In the genomic region with DNA sequence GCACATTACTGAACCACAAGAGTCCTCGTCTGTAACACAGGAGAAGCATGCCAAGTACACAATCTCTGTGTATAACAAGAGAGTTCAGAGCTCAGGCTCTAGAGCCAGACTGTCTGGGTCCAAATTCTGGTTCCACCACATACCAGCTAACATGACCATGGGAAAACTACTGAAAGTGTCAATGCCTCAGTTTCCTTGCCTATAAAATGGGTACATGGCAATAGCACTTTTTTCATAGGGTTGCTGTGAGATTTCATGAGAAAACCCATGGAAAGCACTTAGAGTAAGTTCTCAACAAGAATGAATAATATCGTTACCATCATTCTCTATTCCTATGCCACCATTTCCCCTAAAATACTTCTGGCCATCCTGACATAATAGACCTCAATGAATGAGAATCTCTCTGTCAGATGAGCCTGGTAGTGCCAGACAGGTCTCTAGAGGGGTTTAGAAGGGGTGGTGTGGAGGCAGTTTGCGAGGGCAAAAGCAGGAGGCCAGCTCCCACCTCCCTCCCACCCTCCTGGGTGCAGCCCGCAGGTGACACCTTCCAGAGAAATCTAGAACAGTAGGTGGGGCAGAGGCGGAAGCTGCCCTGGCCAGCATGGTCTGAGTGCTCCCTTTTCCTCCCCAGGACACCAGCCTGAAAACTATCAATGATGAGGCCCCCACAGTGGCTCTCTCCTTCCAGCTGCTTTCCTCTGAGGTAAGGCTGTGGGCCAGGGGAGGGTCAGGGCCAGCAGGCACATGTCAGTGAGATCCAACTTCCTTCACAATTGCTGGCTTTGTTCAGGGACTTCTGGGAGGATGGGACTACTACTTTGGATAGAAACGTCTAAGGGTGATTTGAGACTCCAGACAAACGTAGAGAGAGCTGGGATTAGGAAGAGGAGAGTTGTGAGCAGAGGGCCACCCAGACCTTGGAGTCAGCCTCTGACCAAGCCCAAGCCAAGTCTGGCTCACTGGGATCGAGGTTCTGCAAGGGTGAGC, we compare ENCODE assay signal across 18 cellular contexts. TPM values are rescaled to one million over a fixed set of nuclear protein-coding genes. Genes with fewer than 3 reads are reported as not detected.
DNase-seq lines count a peak whose midpoint lies in the region; ATAC-seq, FAIRE-seq and TF ChIP-seq lines count a peak whose summit lies in the region.
"Had no signal": no experiment of that assay in that cellular context is flagged by ENCODE, and none has a peak within 500 bp of the region (broad histone marks: within the 10 kb centered on the region; RNA-seq: fewer than 3 reads in every experiment).

No MANE protein-coding gene starts in this region.

- H2AFZ ChIP-seq in K562 (ENCODE audit: low read depth, low read length) (no peak overlapping the region), neural cell (ENCODE audit: low read depth, low read length) (no peak overlapping the region)

- POLR2A ChIA-PET in K562 (lab: Yijun Ruan, JAX) = interaction anchor here (1.1 kb wide), 1 partner anchor 16 kb away, joined by 4 read pairs; no protein-coding TSS in a partner anchor

- no peak for TF ChIP-seq POLR2A in K562 (conservative IDR thresholded peaks at IDR 0.05)

- intact Hi-C loops in Right ventricle myocardium inferior (cut with DNase I) = no loop called here
- intact Hi-C loops in cardiac septum (cut with DNase I) = no loop called here
- intact Hi-C loops in K562 (cut with micrococcal nuclease) = no loop called here

- 3% methylated on average over 8 of the region's 8 CpGs for WGBS in K562 (ENCODE audit: insufficient coverage, low coverage, missing lambda C conversion rate)

- H3K9me1 ChIP-seq in K562 (ENCODE audit: control insufficient read depth, insufficient read depth, low read length) = no peaks in the 10 kb centered on the region

- no peak overlapping the region for H3K4me3 ChIP-seq in K562
- no peak overlapping the region for H3K4me3 ChIP-seq in neural cell (ENCODE audit: low read length)
- H3K4me3 ChIP-seq: HAP-1 had no signal

- H3K4me1 ChIP-seq in K562 (replicated peaks in 1 of 2; ENCODE audit: control insufficient read depth in 2 of 2, insufficient read depth in 2 of 2, low read length in 2 of 2) = no peaks in the 10 kb centered on the region
- H3K4me1 ChIP-seq: Caco-2, HAP-1 had no signal

- no peaks in the 10 kb centered on the region for H3K79me2 ChIP-seq in K562 (ENCODE audit: control insufficient read depth, insufficient read depth, low read length)
- H3K79me2 ChIP-seq in neural cell (replicated peaks; ENCODE audit: insufficient read depth, low read length) = no peaks in the 10 kb centered on the region

- H3K4me2 ChIP-seq in K562 (ENCODE audit: insufficient read depth, low read length) = no peak overlapping the region
- H3K4me2 ChIP-seq in neural cell (ENCODE audit: low read length) = no peak overlapping the region

- H3K27me3 ChIP-seq in K562 (ENCODE audit: control insufficient read depth in 2 of 2, insufficient read depth in 2 of 2, low read length in 2 of 2) (peaks cover 15 to 51% of the 10 kb centered on the region in 2 experiments; a peak in 4 of 5 replicates), neural cell (ENCODE audit: insufficient read depth, low read depth, low read length) (no peaks in the 10 kb centered on the region)

- H3K36me3 ChIP-seq in K562 (ENCODE audit: control insufficient read depth, insufficient read depth, low read length) (no peaks in the 10 kb centered on the region), neural cell (ENCODE audit: insufficient read depth, low read length) (no peaks in the 10 kb centered on the region)
- H3K36me3 ChIP-seq: HAP-1 had no signal

- CTCF ChIA-PET in K562 (lab: Yijun Ruan, JAX; ENCODE audit: low intra/inter-chr PET ratio) = no interaction called here

- H4K20me1 ChIP-seq in K562 (replicated peaks; ENCODE audit: control insufficient read depth, insufficient read depth, low read length) (0 out of 2 replicates have a peak, but pooled peaks cover 12% of the 10 kb centered on the region), neural cell (ENCODE audit: insufficient read depth) (no peaks in the 10 kb centered on the region)

- no peak overlapping the region for H3K9ac ChIP-seq in K562 (ENCODE audit: insufficient read depth in 1 of 2, low read depth in 2 of 2, low read length in 2 of 2)
- H3K9ac ChIP-seq in neural cell (ENCODE audit: low read length) = no peak overlapping the region

- in situ Hi-C loops in K562 (cut with MboI) = loop anchor here (25.0 kb wide), 1 partner anchor 1644 kb away; no protein-coding TSS in a partner anchor

- FAIRE-seq in K562 (lab: Jason Lieb, UNC) = no peak
- FAIRE-seq: GM19239, HTR-8/SVneo had no signal

- BruUV-seq in K562 (replicated peaks; lab: Mats Ljungman, UMichigan) = no TSS peak

- no peak for ATAC-seq in Right ventricle myocardium inferior
- ATAC-seq in K562 = no peak
- ATAC-seq in left lobe of liver = no peak
- ATAC-seq: CD8-positive, alpha-beta T cell had no signal

- DNase-seq in Right ventricle myocardium inferior (ENCODE audit: missing footprints) = peak; percentile 26
- DNase-seq in cardiac septum (ENCODE audit: low spot score) = no peak
- no peak for DNase-seq in K562 (ENCODE audit: extremely low read depth in 1 of 4, low spot score in 3 of 4)
- no peak for DNase-seq in DMS53 (lab: John Stamatoyannopoulos, UW)
- DNase-seq in left lobe of liver (ENCODE audit: low spot score) = no peak
- DNase-seq in SW480 (ENCODE audit: low spot score) = no peak
- DNase-seq: Caco-2; CD8-positive, alpha-beta T cell; GF-D8; GOT3; HFFc6 had no signal

- H3F3A ChIP-seq in neural cell (ENCODE audit: insufficient read depth, low read length, poor library complexity, severe bottlenecking) = no peaks in the 10 kb centered on the region

- TF ChIP-seq EP300 in K562 (IDR thresholded peaks at IDR 0.05; ENCODE audit: low read length) = no peak
- TF ChIP-seq EP300 in neural cell (conservative IDR thresholded peaks at IDR 0.05; ENCODE audit: poor library complexity, severe bottlenecking) = no peak

- no peak overlapping the region for H3K27ac ChIP-seq in K562 (ENCODE audit: extremely low read depth, low read depth, low read length)
- peak overlapping the region; percentile 87 for H3K27ac ChIP-seq in neural cell (ENCODE audit: low read length)
- H3K27ac ChIP-seq: 22Rv1 had no signal

- TF ChIP-seq CTCF in K562 (IDR thresholded peaks at IDR 0.05 in 2 of 3, conservative IDR thresholded peaks at IDR 0.05 in 1 of 3; ENCODE audit: insufficient read depth in 2 of 3, low read depth in 1 of 3, low read length in 3 of 3) (no peak), neural cell (IDR thresholded peaks at IDR 0.05; ENCODE audit: poor library complexity, severe bottlenecking) (no peak)

- H3K9me2 ChIP-seq in neural cell (ENCODE audit: insufficient read depth, low read length) = no peaks in the 10 kb centered on the region

- TF ChIP-seq RAD21 in K562 (CRISPR knock-in tag; conservative IDR thresholded peaks at IDR 0.05 in 1 of 2, IDR thresholded peaks at IDR 0.05 in 1 of 2) (no peak), neural cell (conservative IDR thresholded peaks at IDR 0.05) (no peak)

- H3K9me3 ChIP-seq in K562 (replicated peaks; ENCODE audit: control insufficient read depth, insufficient read depth, low read depth, low read length) (no peaks in the 10 kb centered on the region), neural cell (ENCODE audit: low read length) (no peaks in the 10 kb centered on the region)
- H3K9me3 ChIP-seq: Caco-2, HAP-1 had no signal

TF ChIP-seq in K562, 482 proteins besides CTCF, POLR2A, EP300 and RAD21 (continues in another document):
- TF ChIP-seq RBM25 (IDR thresholded peaks at IDR 0.05; ENCODE audit: low read depth, low read length, severe bottlenecking) (peak; percentile 84), ZNF696 (CRISPR knock-in tag; conservative IDR thresholded peaks at IDR 0.05) (no peak), OTX1 (CRISPR knock-in tag; IDR thresholded peaks at IDR 0.05) (no peak), SMARCA5 (IDR thresholded peaks at IDR 0.05) (0 out of 2 replicates have a peak, but pooled peaks have one; percentile 38), PHB2 (IDR thresholded peaks at IDR 0.05; ENCODE audit: low read depth) (no peak), BCOR (IDR thresholded peaks at IDR 0.05) (peak; percentile 71), KDM1A (IDR thresholded peaks at IDR 0.05) (peak; percentile 37 to 38; a peak in 2 of 4 replicates)

TF ChIP-seq in neural cell, 6 proteins besides CTCF, POLR2A, EP300 and RAD21 (continues in another document):
- no peak for TF ChIP-seq TAF1 (IDR thresholded peaks at IDR 0.05; ENCODE audit: low read depth)

RNA-seq across cellular contexts. Expression of a gene that starts 45.3 kb away (rescaled TPM):
- not detected for total RNA-seq in Right ventricle myocardium inferior
- not detected for total RNA-seq in cardiac septum
- 0.51 and 0.76 TPM in 2 replicates for total RNA-seq in K562 (2011; cell fraction: chromatin; rRNA removed; ENCODE audit: low replicate concordance)
- total RNA-seq in K562 (2011; cell fraction: nucleolus; rRNA removed) = not detected in 2 replicates
- 0.44 and 0.92 TPM in 2 replicates for total RNA-seq in K562 (2011; cell fraction: nucleoplasm; rRNA removed)
- not detected in 2 replicates for total RNA-seq in K562 (2014; rRNA removed)
- total RNA-seq in K562 (2014; rRNA removed; fragmentation: Illumina TruSeq; extraction: Trizol) = not detected in 2 replicates
- total RNA-seq in K562 (2015; rRNA removed; fragmentation: Illumina TruSeq; extraction: Trizol) = not detected in 2 replicates
- total RNA-seq in K562 (2021) = 0.13 TPM in 1 of 2 replicates, not detected in the other
- polyA plus RNA-seq in K562 (2011; rRNA removed) = 0.91 and 1.1 TPM in 2 replicates
- polyA plus RNA-seq in K562 (2011; cell fraction: cytosol; rRNA removed) = 0.32 and 0.91 TPM in 2 replicates
- polyA plus RNA-seq in K562 (2011; cell fraction: nucleus; rRNA removed) = 0.78 and 0.95 TPM in 2 replicates
- polyA plus RNA-seq in K562 (2012) = 0.14 and 0.17 TPM in 2 replicates
- not detected in 2 replicates for polyA plus RNA-seq in K562 (2014; fragmentation: Illumina TruSeq; extraction: Trizol)
- under 1 TPM; 0.15 to 0.20 TPM for polyA plus RNA-seq in K562 (2014; fragmentation: Nextera tagmentation; extraction: Ambion mirVana)
- polyA plus RNA-seq in K562 (2014; rRNA removed) = 0.08 TPM in 1 of 2 replicates, not detected in the other
- polyA minus RNA-seq in K562 (2011; rRNA and poly(A)+ RNA removed) = 0.28 and 0.39 TPM in 2 replicates
- not detected in 2 replicates for polyA minus RNA-seq in K562 (2011; cell fraction: cytosol; rRNA and poly(A)+ RNA removed)
- polyA minus RNA-seq in K562 (2011; cell fraction: nucleus; rRNA and poly(A)+ RNA removed) = 0.67 TPM in 1 of 2 replicates, not detected in the other
- polyA plus RNA-seq in neural cell = 1.4 TPM in 2 replicates
- polyA minus RNA-seq in neural cell = 0.73 and 1.3 TPM in 2 replicates
- total RNA-seq in left lobe of liver = not detected
- total RNA-seq: A673; Caco-2; CD8-positive, alpha-beta T cell had no signal
- polyA plus RNA-seq: CD14-positive monocyte had no signal
